ENCODE assay signal across 10 cellular contexts in the genomic region with DNA sequence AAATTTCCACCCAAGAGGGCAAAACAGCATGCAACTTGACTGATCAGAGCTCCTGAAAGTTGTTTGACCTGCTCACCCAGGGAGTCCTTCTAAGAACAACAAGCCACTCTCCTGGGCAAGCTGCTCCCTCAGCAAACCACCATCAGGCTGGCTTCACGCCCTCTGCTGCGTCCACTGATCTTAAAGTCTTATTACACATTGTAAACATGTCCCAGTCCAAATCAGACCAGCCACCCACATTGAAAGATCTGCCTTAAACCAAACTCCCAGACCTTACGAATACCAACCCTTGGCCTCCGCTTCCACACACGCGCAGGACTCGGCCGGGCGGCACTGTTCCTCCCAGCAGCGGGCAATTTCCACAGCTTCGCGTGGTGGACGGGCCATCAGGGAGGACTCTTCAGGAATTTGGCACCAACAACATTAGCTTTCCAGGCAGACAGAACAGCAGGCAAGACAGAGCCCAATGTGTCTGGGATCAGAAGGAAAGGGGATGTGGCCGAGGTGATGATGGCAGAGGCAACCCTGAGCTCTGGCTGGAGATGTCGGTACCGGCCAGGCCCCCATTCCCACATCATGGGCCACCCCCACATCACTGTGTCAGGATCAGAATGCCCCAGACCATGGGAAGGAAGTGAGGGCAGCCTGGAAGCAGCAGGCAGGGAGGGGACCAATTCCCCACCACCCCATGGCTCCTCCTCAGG. TPM values are rescaled to one million over a fixed set of nuclear protein-coding genes. Genes with fewer than 3 reads are reported as not detected.
DNase-seq lines count a peak whose midpoint lies in the region; ATAC-seq and TF ChIP-seq lines count a peak whose summit lies in the region.
"Had no signal": no experiment of that assay in that cellular context is flagged by ENCODE, and none has a peak within 500 bp of the region (broad histone marks: within the 10 kb centered on the region; RNA-seq: fewer than 3 reads in every experiment).

No MANE protein-coding gene starts in this region.

- H3K9me3 Mint-ChIP-seq in IgD-negative memory B cell = no peaks in the 10 kb centered on the region

- H3K4me3 ChIP-seq in effector memory CD4-positive, alpha-beta T cell (ENCODE audit: insufficient read depth, low read depth, low read length, poor library complexity, severe bottlenecking) = no peak overlapping the region
- H3K4me3 ChIP-seq in parathyroid adenoma (ENCODE audit: low read depth, low read length) (no peak overlapping the region), ascending aorta (no peak overlapping the region)
- H3K4me3 ChIP-seq: esophagus muscularis mucosa had no signal

- H3K4me3 Mint-ChIP-seq in IgD-negative memory B cell = peak overlapping the region in 2 of 4 donors; percentile 44 to 53

- H3K4me2 ChIP-seq in parathyroid adenoma (ENCODE audit: low read length) = peak overlapping the region; percentile 30

- H3K36me3 ChIP-seq in effector memory CD4-positive, alpha-beta T cell (ENCODE audit: control insufficient read depth, insufficient read depth, low read length) = peaks cover 17% of the 10 kb centered on the region
- H3K36me3 ChIP-seq in parathyroid adenoma (ENCODE audit: control insufficient read depth, insufficient read depth, low read length) (no peaks in the 10 kb centered on the region), ascending aorta (no peaks in the 10 kb centered on the region)
- H3K36me3 ChIP-seq: esophagus muscularis mucosa had no signal

- no peak for ATAC-seq in HG03342 (IDR thresholded peaks at IDR 0.05; ENCODE audit: unreplicated experiment)

- H3K27ac Mint-ChIP-seq in IgD-negative memory B cell = peak overlapping the region; percentile 20 to 92 (median 89)

- H3K9me3 ChIP-seq in effector memory CD4-positive, alpha-beta T cell (ENCODE audit: control insufficient read depth, low read length) = no peaks in the 10 kb centered on the region
- H3K9me3 ChIP-seq in parathyroid adenoma (ENCODE audit: control insufficient read depth, low read length) (no peaks in the 10 kb centered on the region), ascending aorta (no peaks in the 10 kb centered on the region)
- H3K9me3 ChIP-seq: esophagus muscularis mucosa had no signal

- DNase-seq in CD1c-positive myeloid dendritic cell (ENCODE audit: extremely low spot score) = peak; percentile 35
- DNase-seq in effector memory CD4-positive, alpha-beta T cell = no peak
- no peak for DNase-seq in DMS 273 treated with DMSO at 0.1 percent for 48 hours (lab: John Stamatoyannopoulos, UW)
- no peak for DNase-seq in iPS-NIHi7 (ENCODE audit: extremely low spot score)
- no peak for DNase-seq in ascending aorta (ENCODE audit: low spot score in 2 of 2)
- DNase-seq: DMS153 had no signal

- peak overlapping the region; percentile 47 for H3K27ac ChIP-seq in effector memory CD4-positive, alpha-beta T cell (ENCODE audit: insufficient read depth, low read length, poor library complexity, severe bottlenecking)
- H3K27ac ChIP-seq in parathyroid adenoma (no peak overlapping the region), ascending aorta (no peak overlapping the region)
- H3K27ac ChIP-seq: esophagus muscularis mucosa had no signal

- peaks cover 88% of the 10 kb centered on the region for H3K4me1 ChIP-seq in effector memory CD4-positive, alpha-beta T cell (ENCODE audit: control insufficient read depth, insufficient read depth, low read length, poor library complexity, severe bottlenecking)
- H3K4me1 ChIP-seq in parathyroid adenoma (no peaks in the 10 kb centered on the region), ascending aorta (no peaks in the 10 kb centered on the region)

- no peak overlapping the region for H2AFZ ChIP-seq in parathyroid adenoma

- TF ChIP-seq CTCF in parathyroid adenoma (IDR thresholded peaks at IDR 0.05) (no peak), ascending aorta (IDR thresholded peaks at IDR 0.05) (no peak)

- no peak overlapping the region for H3K9ac ChIP-seq in parathyroid adenoma

- H3K79me2 ChIP-seq in parathyroid adenoma = no peaks in the 10 kb centered on the region

- peaks cover 8% of the 10 kb centered on the region for H3K36me3 Mint-ChIP-seq in IgD-negative memory B cell

- no peaks in the 10 kb centered on the region for H3K27me3 ChIP-seq in effector memory CD4-positive, alpha-beta T cell (replicated peaks; ENCODE audit: control insufficient read depth, insufficient read depth, low read length, poor library complexity, severe bottlenecking)
- no peaks in the 10 kb centered on the region for H3K27me3 ChIP-seq in parathyroid adenoma (ENCODE audit: control insufficient read depth, insufficient read depth, low read length)
- H3K27me3 ChIP-seq in ascending aorta = no peaks in the 10 kb centered on the region
- H3K27me3 ChIP-seq: esophagus muscularis mucosa had no signal

- H3K4me1 Mint-ChIP-seq in IgD-negative memory B cell = peaks cover 63 to 83% (median 68%) of the 10 kb centered on the region in 3 donors

- no peaks in the 10 kb centered on the region for H3K27me3 Mint-ChIP-seq in IgD-negative memory B cell

- intact Hi-C loops in ascending aorta (cut with DNase I) = no loop called here

RNA-seq across cellular contexts. Expression of a gene that starts 56.8 kb away (rescaled TPM):
- 35.3 TPM for polyA plus RNA-seq in IgD-negative memory B cell
- total RNA-seq in ascending aorta = 13.5 TPM
